ENCODE assay signal across 1 cellular context in genomic region chr11:66854729-66855211, GRCh38.
TF ChIP-seq lines count a peak whose summit lies in the region.

No MANE protein-coding gene starts in this region.

TF ChIP-seq in HepG2, 621 proteins besides CTCF, POLR2A, EP300 and RAD21:
- TF ChIP-seq NFKB2 (CRISPR knock-in tag; IDR thresholded peaks at IDR 0.05; ENCODE audit: borderline replicate concordance) (no peak), AGO2 (optimal IDR thresholded peaks at IDR 0.05; ENCODE audit: low read depth, low read length) (peak; percentile 22), POLR2G (IDR thresholded peaks at IDR 0.05; ENCODE audit: low read depth, low read length) (0 out of 2 replicates have a peak, but pooled peaks have one; percentile 33), ZNF577 (CRISPR knock-in tag; IDR thresholded peaks at IDR 0.05; ENCODE audit: borderline replicate concordance, low read depth) (no peak)
